Comparison of ENCODE assay signal across 23 cellular contexts in the genomic region with DNA sequence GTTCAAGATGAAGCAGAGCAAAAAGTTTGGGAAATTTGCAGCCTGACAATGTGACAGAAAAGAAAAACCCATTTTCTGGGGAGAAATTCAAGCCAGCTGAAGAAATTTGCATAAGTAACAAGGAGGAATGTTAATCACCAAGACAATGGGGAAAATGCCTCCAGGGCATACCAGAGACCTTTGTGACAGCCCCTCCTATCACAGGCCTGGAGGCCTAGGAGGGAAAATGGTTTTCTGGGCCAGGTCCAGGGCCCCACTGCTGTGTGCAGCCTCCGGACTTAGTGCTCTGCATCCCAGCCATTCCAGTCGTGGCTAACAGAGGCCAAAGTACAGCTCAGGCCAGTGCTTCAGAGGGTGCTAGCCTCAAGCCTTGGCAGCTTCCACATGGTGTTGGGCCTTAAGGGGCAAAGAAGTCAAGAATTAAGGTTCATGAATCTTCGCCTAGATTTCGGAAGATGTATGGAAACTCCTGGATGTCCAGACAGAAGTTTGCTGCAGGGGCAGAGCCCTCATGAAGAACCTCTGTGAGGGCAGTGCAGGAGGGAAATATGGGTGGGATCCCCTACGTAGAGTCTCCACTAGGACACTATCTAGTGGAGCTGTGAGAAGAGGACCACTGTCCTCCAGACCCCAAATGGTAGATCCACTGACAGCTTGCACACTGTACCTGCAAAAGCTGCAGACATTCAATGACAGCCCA.
DNase-seq lines count a peak whose midpoint lies in the region; ATAC-seq, FAIRE-seq and TF ChIP-seq lines count a peak whose summit lies in the region.
"Had no signal": no experiment of that assay in that cellular context is flagged by ENCODE, and none has a peak within 500 bp of the region (broad histone marks: within the 10 kb centered on the region; RNA-seq: fewer than 3 reads in every experiment).

No MANE protein-coding gene starts in this region.

- no peaks in the 10 kb centered on the region for H4K20me1 ChIP-seq in K562 (replicated peaks; ENCODE audit: control insufficient read depth, insufficient read depth, low read length)

- no peaks in the 10 kb centered on the region for H3K79me2 ChIP-seq in K562 (ENCODE audit: control insufficient read depth, insufficient read depth, low read length)

- no peak overlapping the region for H3K27ac Mint-ChIP-seq in natural killer cell
- H3K27ac Mint-ChIP-seq: CD4-positive, CD25-positive, alpha-beta regulatory T cell; CD8-positive, alpha-beta memory T cell; HFFc6; IgD-negative memory B cell had no signal

- H3K36me3 ChIP-seq in HEK293 (ENCODE audit: control insufficient read depth in 2 of 2, insufficient read depth in 1 of 2, low read length in 2 of 2) (no peaks in the 10 kb centered on the region), K562 (ENCODE audit: control insufficient read depth, insufficient read depth, low read length) (no peaks in the 10 kb centered on the region)
- H3K36me3 ChIP-seq: BE2C, HAP-1 had no signal

- H3K4me2 ChIP-seq in K562 (ENCODE audit: insufficient read depth, low read length): no peak overlapping the region

- H3K9me3 ChIP-seq in HEK293 (ENCODE audit: control insufficient read depth, insufficient read depth, low read depth, low read length): no peaks in the 10 kb centered on the region
- H3K9me3 ChIP-seq in K562 (replicated peaks; ENCODE audit: control insufficient read depth, insufficient read depth, low read depth, low read length): peaks cover 3% of the 10 kb centered on the region
- peaks cover 10% of the 10 kb centered on the region for H3K9me3 ChIP-seq in iPS-18c (ENCODE audit: control insufficient read depth, insufficient read depth, low read length)
- H3K9me3 ChIP-seq: BE2C, HAP-1 had no signal

- FAIRE-seq in K562 (lab: Jason Lieb, UNC): no peak
- FAIRE-seq: A204.1, HepG2 had no signal

- H3K9me1 ChIP-seq in K562 (ENCODE audit: control insufficient read depth, insufficient read depth, low read length): no peaks in the 10 kb centered on the region

- in situ Hi-C loops in K562 (cut with MboI): no loop called here

- H3K4me1 Mint-ChIP-seq in natural killer cell: no peaks in the 10 kb centered on the region
- H3K4me1 Mint-ChIP-seq: CD8-positive, alpha-beta memory T cell had no signal

- ATAC-seq in K562: no peak
- no peak for ATAC-seq in HG03045 (IDR thresholded peaks at IDR 0.05; ENCODE audit: unreplicated experiment)
- no peak for ATAC-seq in natural killer cell
- ATAC-seq: HepG2 had no signal

- H3K27me3 ChIP-seq in K562 (ENCODE audit: control insufficient read depth in 2 of 2, insufficient read depth in 2 of 2, low read length in 2 of 2): no peaks in the 10 kb centered on the region
- H3K27me3 ChIP-seq: BE2C had no signal

- TF ChIP-seq CTCF in HEK293 (tag by site-specific recombination; IDR thresholded peaks at IDR 0.05) (no peak), K562 (IDR thresholded peaks at IDR 0.05 in 2 of 3, conservative IDR thresholded peaks at IDR 0.05 in 1 of 3; ENCODE audit: insufficient read depth in 2 of 3, low read depth in 1 of 3, low read length in 3 of 3) (no peak), natural killer cell (IDR thresholded peaks at IDR 0.05) (no peak)

- no peak for TF ChIP-seq EP300 in K562 (IDR thresholded peaks at IDR 0.05; ENCODE audit: low read length)

- no TSS peak for BruUV-seq in K562 (replicated peaks; lab: Mats Ljungman, UMichigan)

- no peak for TF ChIP-seq POLR2A in K562 (conservative IDR thresholded peaks at IDR 0.05)

- intact Hi-C loops in K562 (cut with micrococcal nuclease) (no loop called here), natural killer cell (cut with micrococcal nuclease) (no loop called here)

- no peak overlapping the region for H3K4me3 Mint-ChIP-seq in natural killer cell
- H3K4me3 Mint-ChIP-seq: CD4-positive, CD25-positive, alpha-beta regulatory T cell; CD8-positive, alpha-beta memory T cell; HFFc6 had no signal

- WGBS in K562 (ENCODE audit: insufficient coverage, low coverage, missing lambda C conversion rate): 92% methylated on average over 5 of the region's 5 CpGs

- no peak for DNase-seq in K562 (ENCODE audit: extremely low read depth in 1 of 4, low spot score in 3 of 4)
- DNase-seq in NCI-H1436 (lab: John Stamatoyannopoulos, UW): no peak
- no peak for DNase-seq in natural killer cell
- no peak for DNase-seq in MV-4-11 (lab: John Stamatoyannopoulos, UW)
- DNase-seq: ACHN; BE2C; C1 segment of cervical spinal cord; CD4-positive, CD25-positive, alpha-beta regulatory T cell; CD8-positive, alpha-beta memory T cell; COR-L47; DMS 273 treated with DMSO at 0.1 percent for 48 hours; DMS53; DND-41; GF-D8; HFFc6; KG1 had no signal

- H3K4me3 ChIP-seq in HEK293 (ENCODE audit: low read depth, low read length): no peak overlapping the region
- H3K4me3 ChIP-seq in K562: no peak overlapping the region
- peak overlapping the region; percentile 10; the same call in 1 of the 2 replicates for H3K4me3 ChIP-seq in iPS-18c (ENCODE audit: insufficient read depth, low read depth, low read length)
- H3K4me3 ChIP-seq: HAP-1 had no signal

- no peaks in the 10 kb centered on the region for H3K9me3 Mint-ChIP-seq in natural killer cell

- H2AFZ ChIP-seq in K562 (ENCODE audit: low read depth, low read length): no peak overlapping the region

- CTCF ChIA-PET in HEK293 (lab: Yijun Ruan, JAX) (no interaction called here), K562 (lab: Yijun Ruan, JAX; ENCODE audit: low intra/inter-chr PET ratio) (no interaction called here)

- POLR2A ChIA-PET in HEK293 (lab: Yijun Ruan, JAX): no interaction called here
- POLR2A ChIA-PET in K562 (lab: Yijun Ruan, JAX): no interaction called here

- H3K36me3 Mint-ChIP-seq in natural killer cell: no peaks in the 10 kb centered on the region

- H3K27me3 Mint-ChIP-seq in natural killer cell (ENCODE audit: low read depth in 2 of 2): peaks cover 9 to 27% of the 10 kb centered on the region in 2 donors
- H3K27me3 Mint-ChIP-seq: IgD-negative memory B cell had no signal

- no peak for TF ChIP-seq RAD21 in K562 (CRISPR knock-in tag; conservative IDR thresholded peaks at IDR 0.05 in 1 of 2, IDR thresholded peaks at IDR 0.05 in 1 of 2)

- H3K4me1 ChIP-seq in HEK293 (ENCODE audit: control insufficient read depth, insufficient read depth, low read length): no peaks in the 10 kb centered on the region
- no peaks in the 10 kb centered on the region; a peak in 2 of 5 replicates for H3K4me1 ChIP-seq in K562 (replicated peaks in 1 of 2; ENCODE audit: control insufficient read depth in 2 of 2, insufficient read depth in 2 of 2, low read length in 2 of 2)
- H3K4me1 ChIP-seq: HAP-1 had no signal

- no peak overlapping the region for H3K27ac ChIP-seq in HEK293 (ENCODE audit: extremely low read depth, low read depth, low read length)
- no peak overlapping the region for H3K27ac ChIP-seq in K562 (ENCODE audit: extremely low read depth, low read depth, low read length)

- no peak overlapping the region for H3K9ac ChIP-seq in K562 (ENCODE audit: insufficient read depth in 1 of 2, low read depth in 2 of 2, low read length in 2 of 2)

TF ChIP-seq in HEK293, 187 proteins besides CTCF, POLR2A, EP300 and RAD21:
- TF ChIP-seq ZNF585B (tag by site-specific recombination; IDR thresholded peaks at IDR 0.05): peak; percentile 73
- TF ChIP-seq, protein P1, sequence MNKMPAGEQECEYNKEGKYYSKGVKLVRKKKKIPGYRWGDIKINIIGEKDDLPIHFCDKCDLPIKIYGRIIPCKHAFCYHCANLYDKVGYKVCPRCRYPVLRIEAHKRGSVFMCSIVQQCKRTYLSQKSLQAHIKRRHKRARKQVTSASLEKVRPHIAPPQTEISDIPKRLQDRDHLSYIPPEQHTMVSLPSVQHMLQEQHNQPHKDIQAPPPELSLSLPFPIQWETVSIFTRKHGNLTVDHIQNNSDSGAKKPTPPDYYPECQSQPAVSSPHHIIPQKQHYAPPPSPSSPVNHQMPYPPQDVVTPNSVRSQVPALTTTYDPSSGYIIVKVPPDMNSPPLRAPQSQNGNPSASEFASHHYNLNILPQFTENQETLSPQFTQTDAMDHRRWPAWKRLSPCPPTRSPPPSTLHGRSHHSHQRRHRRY (tag by site-specific recombination; IDR thresholded peaks at IDR 0.05): no peak

TF ChIP-seq in K562, 482 proteins besides CTCF, POLR2A, EP300 and RAD21:
- TF ChIP-seq CBX1 (IDR thresholded peaks at IDR 0.05; ENCODE audit: low read depth): 0 out of 2 replicates have a peak, but pooled peaks have one; percentile 32
- TF ChIP-seq CBX3 (IDR thresholded peaks at IDR 0.05; ENCODE audit: borderline replicate concordance in 1 of 2, low read length in 2 of 2): peak in 1 of 2 experiments; percentile 73; a peak in 1 of 3 replicates
- TF ChIP-seq CAMTA2 (CRISPR knock-in tag; conservative IDR thresholded peaks at IDR 0.05): no peak
- TF ChIP-seq ZNF23 (CRISPR knock-in tag; IDR thresholded peaks at IDR 0.05): no peak
- 0 out of 2 replicates have a peak, but pooled peaks have one; percentile 69 for TF ChIP-seq CBX5 (IDR thresholded peaks at IDR 0.05; ENCODE audit: borderline replicate concordance, low read depth)
- no peak for TF ChIP-seq ZNF175 (CRISPR knock-in tag; IDR thresholded peaks at IDR 0.05; ENCODE audit: low read depth)
- TF ChIP-seq, protein P2, sequence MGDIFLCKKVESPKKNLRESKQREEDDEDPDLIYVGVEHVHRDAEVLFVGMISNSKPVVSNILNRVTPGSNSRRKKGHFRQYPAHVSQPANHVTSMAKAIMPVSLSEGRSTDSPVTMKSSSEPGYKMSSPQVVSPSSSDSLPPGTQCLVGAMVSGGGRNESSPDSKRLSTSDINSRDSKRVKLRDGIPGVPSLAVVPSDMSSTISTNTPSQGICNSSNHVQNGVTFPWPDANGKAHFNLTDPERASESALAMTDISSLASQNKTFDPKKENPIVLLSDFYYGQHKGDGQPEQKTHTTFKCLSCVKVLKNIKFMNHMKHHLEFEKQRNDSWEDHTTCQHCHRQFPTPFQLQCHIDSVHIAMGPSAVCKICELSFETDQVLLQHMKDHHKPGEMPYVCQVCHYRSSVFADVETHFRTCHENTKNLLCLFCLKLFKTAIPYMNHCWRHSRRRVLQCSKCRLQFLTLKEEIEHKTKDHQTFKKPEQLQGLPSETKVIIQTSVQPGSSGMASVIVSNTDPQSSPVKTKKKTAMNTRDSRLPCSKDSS (IDR thresholded peaks at IDR 0.05; ENCODE audit: low read depth, partially characterized antibody): peak; percentile 64
